Comparison of ENCODE assay signal across 8 cellular contexts in the genomic region with DNA sequence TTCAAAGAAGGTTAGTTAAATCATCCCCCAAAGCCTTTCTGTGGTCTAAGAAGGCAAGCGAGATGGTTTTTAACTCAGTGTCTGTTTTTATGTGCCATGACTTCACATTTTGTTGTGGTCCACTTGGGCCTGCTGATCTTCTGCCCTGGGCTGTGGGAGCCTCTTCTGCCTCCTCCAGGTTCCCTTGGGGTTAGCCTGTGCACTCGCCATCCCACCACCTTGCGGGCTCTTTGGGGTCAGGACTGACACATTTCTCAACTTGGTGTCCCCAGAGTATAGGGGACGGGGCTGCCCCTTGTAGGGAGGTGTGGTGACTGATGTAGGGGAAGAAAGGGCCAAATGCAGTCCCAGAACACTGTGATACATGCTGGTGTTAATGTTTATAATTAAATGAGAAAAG.
A peak's percentile ranks its signal among the peaks of the same experiment; 100 is the strongest.
DNase-seq lines count a peak whose midpoint lies in the region; ATAC-seq lines count a peak whose summit lies in the region.

No MANE protein-coding gene starts in this region.

- ATAC-seq in HG02870 (IDR thresholded peaks at IDR 0.05; ENCODE audit: unreplicated experiment) = peak; percentile 80

- peak; percentile 38 to 41 for DNase-seq in stimulated activated CD4-positive, alpha-beta T cell treated with anti-CD3 and anti-CD28 coated beads, Interleukin-15, amount 100 ng/mL, for 48 hours (ENCODE audit: low read depth in 2 of 2)
- DNase-seq in stimulated activated CD4-positive, alpha-beta T cell treated with anti-CD3 and anti-CD28 coated beads, Interleukin-4, amount 100 ng/mL, for 4 hours = no peak
- peak; percentile 81 for DNase-seq in activated CD8-positive, alpha-beta memory T cell treated with anti-CD3 and anti-CD28 coated beads, Interleukin-2, amount 50 U/mL, for 48 hours
- DNase-seq in SIG-M5 (lab: John Stamatoyannopoulos, UW) (no peak), NCI-H1436 treated with DMSO at 0.1 percent for 48 hours (lab: John Stamatoyannopoulos, UW) (no peak), kidney tubule cell (ENCODE audit: low spot score) (no peak), inferior parietal cortex (ENCODE audit: extremely low spot score) (no peak)

Comparison
In these comparisons a context has a peak if more than half of its experiments do, and no peak if none do; other contexts are left out.
1. DNase-seq: peak in stimulated activated CD4-positive, alpha-beta T cell treated with anti-CD3 and anti-CD28 coated beads, Interleukin-15, amount 100 ng/mL, for 48 hours (2 of 2) and activated CD8-positive, alpha-beta memory T cell treated with anti-CD3 and anti-CD28 coated beads, Interleukin-2, amount 50 U/mL, for 48 hours (single experiment); none in stimulated activated CD4-positive, alpha-beta T cell treated with anti-CD3 and anti-CD28 coated beads, Interleukin-4, amount 100 ng/mL, for 4 hours (0 of 2), SIG-M5 (single experiment), NCI-H1436 treated with DMSO at 0.1 percent for 48 hours (single experiment), kidney tubule cell (single experiment) and inferior parietal cortex (single experiment).